ENCODE assay signal across 24 cellular contexts in genomic region chr9:105508530-105508929, GRCh38.
"Had no signal": no experiment of that assay in that cellular context is flagged by ENCODE, and none has a peak within 500 bp of the region (broad histone marks: within the 10 kb centered on the region; RNA-seq: fewer than 3 reads in every experiment).

No MANE protein-coding gene starts in this region.

- H3K9ac ChIP-seq: neural progenitor cell, parathyroid adenoma had no signal

- FAIRE-seq: small intestine had no signal

- H3K27ac ChIP-seq: neural progenitor cell, ovary, parathyroid adenoma, psoas muscle, right lobe of liver, sigmoid colon, stomach, suprapubic skin, testis, tibial artery, upper lobe of right lung, uterus had no signal

- H3K4me1 ChIP-seq: neural progenitor cell, parathyroid adenoma, right lobe of liver, suprapubic skin, testis, tibial artery, upper lobe of right lung, uterus had no signal

- H3K4me3 ChIP-seq: neural progenitor cell, ovary, psoas muscle, right lobe of liver, sigmoid colon, stomach, suprapubic skin, testis, tibial artery, transverse colon, upper lobe of right lung, uterus had no signal

- H3K9me3 ChIP-seq: ovary, psoas muscle, right lobe of liver, sigmoid colon, stomach, suprapubic skin, testis, tibial artery, transverse colon, upper lobe of right lung, uterus had no signal

- H3K79me2 ChIP-seq: parathyroid adenoma had no signal

- DNase-seq: natural killer cell; occipital lobe; ovary; psoas muscle; right cardiac atrium; right lobe of liver; sigmoid colon; small intestine; stimulated activated CD4-positive, alpha-beta T cell treated with anti-CD3 and anti-CD28 coated beads, Interleukin-15, amount 100 ng/mL, for 24 hours; stimulated activated CD4-positive, alpha-beta T cell treated with anti-CD3 and anti-CD28 coated beads, Interleukin-2, amount 100 ng/mL, for 24 hours; stimulated activated CD4-positive, alpha-beta T cell treated with anti-CD3 and anti-CD28 coated beads, Interleukin-2, amount 100 ng/mL, for 48 hours; stimulated activated CD4-positive, alpha-beta T cell treated with anti-CD3 and anti-CD28 coated beads, Interleukin-4, amount 100 ng/mL, for 24 hours; stimulated activated naive B cell treated with anti-CD40 and anti-IgM and Interleukin-4, amounts not matched to agents 10 μg/mL and 1 μg/mL and 100 μg/mL, for 72 hours; stimulated activated naive CD4-positive, alpha-beta T cell treated with Interleukin-2 at 50 U/mL for 16 hours; stomach; testis; tibial artery; transverse colon; upper lobe of right lung; uterus had no signal

- H3K27me3 ChIP-seq: neural progenitor cell, ovary, right lobe of liver, sigmoid colon, stomach, suprapubic skin, testis, tibial artery, transverse colon, upper lobe of right lung, uterus had no signal

- ATAC-seq: natural killer cell; psoas muscle; right cardiac atrium; right lobe of liver; stimulated activated effector memory CD8-positive, alpha-beta T cell treated with anti-CD3 and anti-CD28 coated beads, Interleukin-12 subunit alpha, Interleukin-12 subunit beta, amount 100 ng/mL, for 72 hours; stimulated activated naive B cell treated with anti-CD40 and anti-IgM and Interleukin-4, amounts not matched to agents 10 μg/mL and 1 μg/mL and 100 μg/mL, for 72 hours; upper lobe of right lung had no signal

- H2AFZ ChIP-seq: neural progenitor cell, parathyroid adenoma had no signal

- H3K36me3 ChIP-seq: ovary, right lobe of liver, upper lobe of right lung, uterus had no signal

- H3K4me2 ChIP-seq: neural progenitor cell had no signal
